8 cellular contexts compared by ENCODE assay signal in the genomic region with DNA sequence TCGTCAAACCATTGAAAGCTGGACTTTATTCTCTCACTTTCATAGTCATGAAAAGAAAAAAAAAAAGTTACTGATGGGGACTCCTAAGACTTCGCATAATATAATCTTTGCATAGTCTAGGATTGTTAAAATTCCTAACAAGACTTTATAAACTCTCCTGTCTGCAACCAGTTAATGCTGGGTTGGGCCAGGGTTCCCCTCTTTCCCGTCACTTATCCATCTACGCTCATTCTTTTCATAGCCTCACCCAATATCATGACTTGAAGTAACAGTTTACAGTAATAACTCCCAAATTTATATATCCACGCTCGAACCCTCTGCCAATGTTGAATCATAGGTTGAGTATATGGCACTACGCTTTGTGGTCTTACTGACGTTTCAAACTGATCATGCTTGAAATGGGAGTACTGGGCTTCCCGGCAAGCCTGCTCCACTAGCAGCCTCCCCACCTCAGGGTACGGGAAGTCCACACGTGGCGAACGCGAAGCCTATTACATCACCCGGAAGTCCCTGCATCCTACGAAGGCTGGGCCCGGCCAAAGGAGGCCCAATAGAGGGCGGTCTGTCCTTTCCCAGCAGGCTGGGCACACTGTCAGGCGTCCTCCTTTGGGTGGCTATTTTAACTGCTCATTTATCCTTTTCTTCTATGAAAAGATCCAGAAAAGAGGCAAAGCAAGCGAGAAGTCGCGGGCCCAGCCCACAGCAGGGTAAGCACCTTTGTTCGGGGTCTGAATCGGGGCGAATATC.
DNase-seq lines count a peak whose midpoint lies in the region; ATAC-seq and TF ChIP-seq lines count a peak whose summit lies in the region.

No MANE protein-coding gene starts in this region.

- H3K4me3 ChIP-seq in choroid plexus epithelial cell (ENCODE audit: low read depth, low read length): peak overlapping the region; percentile 92

- DNase-seq in Ammon's horn (ENCODE audit: low spot score) (peak; percentile 95), NCI-H2227 (lab: John Stamatoyannopoulos, UW; ENCODE audit: unreplicated experiment) (peak; percentile 99), choroid plexus epithelial cell (ENCODE audit: low read depth) (peak; percentile 99), kidney tubule cell (ENCODE audit: low spot score) (peak; percentile 97)
- peak; percentile 50 to 61 (median 52) for DNase-seq in activated CD4-positive, CD25-positive, alpha-beta regulatory T cell (lab: John Stamatoyannopoulos, UW)
- peak; percentile 47 to 55 for DNase-seq in stimulated activated CD4-positive, alpha-beta T cell treated with anti-CD3 and anti-CD28 coated beads, Interleukin-1b, Interleukin-23, amount 100 ng/mL, for 1 hour (ENCODE audit: low read depth in 2 of 2)

- ATAC-seq in GM18909 (IDR thresholded peaks at IDR 0.05; ENCODE audit: poor library complexity, unreplicated experiment) (peak; percentile 70), HG03159 (IDR thresholded peaks at IDR 0.05; ENCODE audit: unreplicated experiment) (peak; percentile 64)

- TF ChIP-seq CTCF in choroid plexus epithelial cell (conservative IDR thresholded peaks at IDR 0.05; ENCODE audit: low read depth, low read length): peak; percentile 47

Comparison
In these comparisons a context has a peak if more than half of its experiments do, and no peak if none do; other contexts are left out.
1. Peak in every context shown above with its lines: DNase-seq, ATAC-seq and H3K4me3 ChIP-seq.